Comparison of ENCODE assay signal across 10 cellular contexts in genomic region chr7:122305475-122306319, GRCh38. TPM values are rescaled to one million over a fixed set of nuclear protein-coding genes. Genes with fewer than 3 reads are reported as not detected.
DNase-seq lines count a peak whose midpoint lies in the region; ATAC-seq, FAIRE-seq and TF ChIP-seq lines count a peak whose summit lies in the region.
"Had no signal": no experiment of that assay in that cellular context is flagged by ENCODE, and none has a peak within 500 bp of the region (broad histone marks: within the 10 kb centered on the region; RNA-seq: fewer than 3 reads in every experiment).

No MANE protein-coding gene starts in this region.

- peaks cover 76 to 100% (median 99%) of the 10 kb centered on the region in 9 donors for H3K27me3 ChIP-seq in heart left ventricle
- H3K27me3 ChIP-seq in K562 (ENCODE audit: control insufficient read depth in 2 of 2, insufficient read depth in 2 of 2, low read length in 2 of 2) = peaks cover 29 to 62% of the 10 kb centered on the region in 2 experiments; a peak in 4 of 5 replicates
- peaks cover 34% of the 10 kb centered on the region for H3K27me3 ChIP-seq in mesendoderm (ENCODE audit: insufficient read depth, low read length, poor library complexity)
- H3K27me3 ChIP-seq in HAP-1 (ENCODE audit: low read depth) = no peaks in the 10 kb centered on the region

- H3K4me1 ChIP-seq in heart left ventricle (peaks cover 3 to 49% (median 22%) of the 10 kb centered on the region in 12 donors), K562 (replicated peaks in 1 of 2; ENCODE audit: control insufficient read depth in 2 of 2, insufficient read depth in 2 of 2, low read length in 2 of 2) (peaks cover 0 to 19% of the 10 kb centered on the region in 2 experiments; a peak in 1 of 5 replicates), mesendoderm (ENCODE audit: control insufficient read depth, low read depth, low read length) (peaks cover 7% of the 10 kb centered on the region), HAP-1 (peaks cover 10% of the 10 kb centered on the region)

- no peak overlapping the region for H2AK5ac ChIP-seq in mesendoderm (ENCODE audit: low read length)

- no peak overlapping the region for H3K4ac ChIP-seq in mesendoderm (ENCODE audit: low read depth, low read length)

- H3K27ac ChIP-seq in heart left ventricle (no peak overlapping the region), K562 (ENCODE audit: extremely low read depth, low read depth, low read length) (no peak overlapping the region), mesendoderm (ENCODE audit: low read depth, low read length) (no peak overlapping the region)

- TF ChIP-seq RAD21 in K562 (CRISPR knock-in tag; conservative IDR thresholded peaks at IDR 0.05 in 1 of 2, IDR thresholded peaks at IDR 0.05 in 1 of 2) = no peak

- TF ChIP-seq POLR2A in heart left ventricle (IDR thresholded peaks at IDR 0.05) (no peak), K562 (conservative IDR thresholded peaks at IDR 0.05) (no peak)

- H3K79me2 ChIP-seq in K562 (ENCODE audit: control insufficient read depth, insufficient read depth, low read length) (no peaks in the 10 kb centered on the region), mesendoderm (ENCODE audit: control insufficient read depth, insufficient read depth, low read length) (no peaks in the 10 kb centered on the region)

- H4K8ac ChIP-seq in mesendoderm (ENCODE audit: low read depth, low read length) = no peak overlapping the region

- no peaks in the 10 kb centered on the region for H3K79me1 ChIP-seq in mesendoderm (ENCODE audit: low read length)

- intact Hi-C loops in heart left ventricle (cut with DNase I) (no loop called here), Right ventricle myocardium inferior (cut with DNase I) (no loop called here), K562 (cut with micrococcal nuclease) (no loop called here)

- FAIRE-seq in K562 (lab: Jason Lieb, UNC) = no peak
- FAIRE-seq: D721Med had no signal

- no peak overlapping the region for H2BK5ac ChIP-seq in mesendoderm (ENCODE audit: low read length)

- H3K9ac ChIP-seq in K562 (ENCODE audit: insufficient read depth in 1 of 2, low read depth in 2 of 2, low read length in 2 of 2) = no peak overlapping the region
- peak overlapping the region; percentile 59 for H3K9ac ChIP-seq in mesendoderm (ENCODE audit: low read length)

- POLR2A ChIA-PET in K562 (lab: Yijun Ruan, JAX) = interaction anchor here (0.9 kb wide), 1 partner anchor 21 kb away, joined by 3 read pairs; no protein-coding TSS in a partner anchor

- no peak for DNase-seq in heart left ventricle
- DNase-seq in Right ventricle myocardium inferior (ENCODE audit: missing footprints) = no peak
- no peak for DNase-seq in K562 (ENCODE audit: extremely low read depth in 1 of 4, low spot score in 3 of 4)
- peak; percentile 70 for DNase-seq in mesendoderm
- DNase-seq in HAP-1 (ENCODE audit: low spot score in 2 of 2) = no peak
- DNase-seq in NCI-H1048 (lab: John Stamatoyannopoulos, UW) = no peak

- in situ Hi-C loops in K562 (cut with MboI) = no loop called here
- in situ Hi-C loops in HAP-1 (cut with MboI; ENCODE audit: low sequenced_read_pairs) = no loop called here

- H3K36me3 ChIP-seq in heart left ventricle (no peaks in the 10 kb centered on the region), K562 (ENCODE audit: control insufficient read depth, insufficient read depth, low read length) (no peaks in the 10 kb centered on the region), mesendoderm (ENCODE audit: control insufficient read depth, insufficient read depth, low read length) (no peaks in the 10 kb centered on the region), HAP-1 (replicated peaks) (peaks cover 13% of the 10 kb centered on the region)

- H3K4me3 ChIP-seq in heart left ventricle = peak overlapping the region; percentile 5 to 37 (median 27)
- H3K4me3 ChIP-seq in K562 = no peak overlapping the region
- peak overlapping the region; percentile 32 for H3K4me3 ChIP-seq in mesendoderm (ENCODE audit: low read length)
- H3K4me3 ChIP-seq in HAP-1 = no peak overlapping the region

- no peaks in the 10 kb centered on the region for H4K20me1 ChIP-seq in K562 (replicated peaks; ENCODE audit: control insufficient read depth, insufficient read depth, low read length)

- H3K4me2 ChIP-seq in K562 (ENCODE audit: insufficient read depth, low read length) = no peak overlapping the region
- peak overlapping the region; percentile 98 for H3K4me2 ChIP-seq in mesendoderm (ENCODE audit: low read length)

- H2BK15ac ChIP-seq in mesendoderm (replicated peaks; ENCODE audit: low read depth) = no peak overlapping the region

- no TSS peak for BruUV-seq in K562 (replicated peaks; lab: Mats Ljungman, UMichigan)

- TF ChIP-seq CTCF in heart left ventricle (IDR thresholded peaks at IDR 0.05) (no peak), K562 (IDR thresholded peaks at IDR 0.05 in 2 of 3, conservative IDR thresholded peaks at IDR 0.05 in 1 of 3; ENCODE audit: insufficient read depth in 2 of 3, low read depth in 1 of 3, low read length in 3 of 3) (no peak)

- peak in 1 of 4 donors; percentile 45 for ATAC-seq in heart left ventricle
- ATAC-seq in Right ventricle myocardium inferior = no peak
- ATAC-seq in K562 = no peak
- no peak for ATAC-seq in GM19397 (IDR thresholded peaks at IDR 0.05; ENCODE audit: unreplicated experiment)
- ATAC-seq in GM21515 (IDR thresholded peaks at IDR 0.05; ENCODE audit: unreplicated experiment) = no peak

- H2BK120ac ChIP-seq in mesendoderm (ENCODE audit: low read depth, low read length) = no peak overlapping the region

- CTCF ChIA-PET in K562 (lab: Yijun Ruan, JAX; ENCODE audit: low intra/inter-chr PET ratio) = no interaction called here

- H3K9me1 ChIP-seq in K562 (ENCODE audit: control insufficient read depth, insufficient read depth, low read length) = no peaks in the 10 kb centered on the region

- TF ChIP-seq EP300 in K562 (IDR thresholded peaks at IDR 0.05; ENCODE audit: low read length) = no peak

- no peak overlapping the region for H3K18ac ChIP-seq in mesendoderm (ENCODE audit: low read length)

- no peaks in the 10 kb centered on the region for H3K9me3 ChIP-seq in heart left ventricle
- H3K9me3 ChIP-seq in K562 (replicated peaks; ENCODE audit: control insufficient read depth, insufficient read depth, low read depth, low read length) = no peaks in the 10 kb centered on the region
- peaks cover 3% of the 10 kb centered on the region; the same call in 1 of the 2 replicates for H3K9me3 ChIP-seq in HAP-1

- H3K23ac ChIP-seq in mesendoderm (ENCODE audit: low read length) = no peak overlapping the region

- WGBS in heart left ventricle, 4 donors = 1 to 3% (median 2%) methylated on average over 36 to 65 of the region's 65 CpGs
- WGBS in K562 (ENCODE audit: insufficient coverage, low coverage, missing lambda C conversion rate) = 33% methylated on average over 65 of the region's 65 CpGs
- no CpG with 5 or more reads among the region's 65 CpGs for WGBS in mesendoderm (ENCODE audit: extremely low coverage, insufficient coverage, low lambda C conversion rate)

- H3K56ac ChIP-seq in mesendoderm (ENCODE audit: low read length) = peak overlapping the region; percentile 77

- no peak overlapping the region for H2AFZ ChIP-seq in K562 (ENCODE audit: low read depth, low read length)

- no peak overlapping the region for H4K5ac ChIP-seq in mesendoderm (ENCODE audit: low read length)

TF ChIP-seq in K562, 482 proteins besides CTCF, POLR2A, EP300 and RAD21:
- TF ChIP-seq PCBP1 (IDR thresholded peaks at IDR 0.05; ENCODE audit: low read depth, low read length, poor library complexity, severe bottlenecking) = peak; percentile 31
- no peak for TF ChIP-seq TRIM24 (IDR thresholded peaks at IDR 0.05)
- TF ChIP-seq, protein P1, sequence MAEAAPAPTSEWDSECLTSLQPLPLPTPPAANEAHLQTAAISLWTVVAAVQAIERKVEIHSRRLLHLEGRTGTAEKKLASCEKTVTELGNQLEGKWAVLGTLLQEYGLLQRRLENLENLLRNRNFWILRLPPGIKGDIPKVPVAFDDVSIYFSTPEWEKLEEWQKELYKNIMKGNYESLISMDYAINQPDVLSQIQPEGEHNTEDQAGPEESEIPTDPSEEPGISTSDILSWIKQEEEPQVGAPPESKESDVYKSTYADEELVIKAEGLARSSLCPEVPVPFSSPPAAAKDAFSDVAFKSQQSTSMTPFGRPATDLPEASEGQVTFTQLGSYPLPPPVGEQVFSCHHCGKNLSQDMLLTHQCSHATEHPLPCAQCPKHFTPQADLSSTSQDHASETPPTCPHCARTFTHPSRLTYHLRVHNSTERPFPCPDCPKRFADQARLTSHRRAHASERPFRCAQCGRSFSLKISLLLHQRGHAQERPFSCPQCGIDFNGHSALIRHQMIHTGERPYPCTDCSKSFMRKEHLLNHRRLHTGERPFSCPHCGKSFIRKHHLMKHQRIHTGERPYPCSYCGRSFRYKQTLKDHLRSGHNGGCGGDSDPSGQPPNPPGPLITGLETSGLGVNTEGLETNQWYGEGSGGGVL (CRISPR knock-in tag; IDR thresholded peaks at IDR 0.05) = no peak

RNA-seq across cellular contexts. Expression of gene FEZF1, which starts 1.1 kb away (rescaled TPM):
- total RNA-seq in heart left ventricle (under 1 TPM in 2 of 9 donors, not detected in 7; 0.16 to 0.20 TPM), Right ventricle myocardium inferior (not detected), K562 (2014; rRNA removed) (not detected in 2 replicates), K562 (2014; rRNA removed; fragmentation: Illumina TruSeq; extraction: Trizol) (not detected in 2 replicates), K562 (2015; rRNA removed; fragmentation: Illumina TruSeq; extraction: Trizol) (not detected in 2 replicates), K562 (2021) (not detected in 2 replicates)
- polyA plus RNA-seq in heart left ventricle (not detected), K562 (2011; rRNA removed) (not detected in 2 replicates), K562 (2014; fragmentation: Illumina TruSeq; extraction: Trizol) (not detected in 2 replicates), K562 (2014; fragmentation: Nextera tagmentation; extraction: Ambion mirVana) (not detected), K562 (2014; rRNA removed) (not detected in 2 replicates)
- total RNA-seq in K562 (2011; cell fraction: chromatin; rRNA removed; ENCODE audit: low replicate concordance) = not detected in 2 replicates
- not detected in 2 replicates for total RNA-seq in K562 (2011; cell fraction: nucleolus; rRNA removed)
- not detected in 2 replicates for total RNA-seq in K562 (2011; cell fraction: nucleoplasm; rRNA removed)
- not detected in 2 replicates for polyA plus RNA-seq in K562 (2011; cell fraction: cytosol; rRNA removed)
- not detected in 2 replicates for polyA plus RNA-seq in K562 (2011; cell fraction: nucleus; rRNA removed)
- polyA plus RNA-seq in K562 (2012) = not detected in 2 replicates
- polyA minus RNA-seq in K562 (2011; rRNA and poly(A)+ RNA removed) = not detected in 2 replicates
- not detected in 2 replicates for polyA minus RNA-seq in K562 (2011; cell fraction: cytosol; rRNA and poly(A)+ RNA removed)
- polyA minus RNA-seq in K562 (2011; cell fraction: nucleus; rRNA and poly(A)+ RNA removed) = not detected in 2 replicates
- polyA plus RNA-seq in mesendoderm (2013, experiment 1 of 2) = 0.46 TPM
- 0.24 TPM for polyA plus RNA-seq in mesendoderm (2013, experiment 2 of 2)
- total RNA-seq: activated CD8-positive, alpha-beta memory T cell treated with anti-CD3 and anti-CD28 coated beads for 36 hours had no signal

Comparison
In these comparisons a context has a peak if more than half of its experiments do, and no peak if none do; other contexts are left out.
1. H3K4me3 ChIP-seq: peak in heart left ventricle (12 of 12) and mesendoderm (single experiment); none in K562 (single experiment) and HAP-1 (single experiment).